In the genomic region with DNA sequence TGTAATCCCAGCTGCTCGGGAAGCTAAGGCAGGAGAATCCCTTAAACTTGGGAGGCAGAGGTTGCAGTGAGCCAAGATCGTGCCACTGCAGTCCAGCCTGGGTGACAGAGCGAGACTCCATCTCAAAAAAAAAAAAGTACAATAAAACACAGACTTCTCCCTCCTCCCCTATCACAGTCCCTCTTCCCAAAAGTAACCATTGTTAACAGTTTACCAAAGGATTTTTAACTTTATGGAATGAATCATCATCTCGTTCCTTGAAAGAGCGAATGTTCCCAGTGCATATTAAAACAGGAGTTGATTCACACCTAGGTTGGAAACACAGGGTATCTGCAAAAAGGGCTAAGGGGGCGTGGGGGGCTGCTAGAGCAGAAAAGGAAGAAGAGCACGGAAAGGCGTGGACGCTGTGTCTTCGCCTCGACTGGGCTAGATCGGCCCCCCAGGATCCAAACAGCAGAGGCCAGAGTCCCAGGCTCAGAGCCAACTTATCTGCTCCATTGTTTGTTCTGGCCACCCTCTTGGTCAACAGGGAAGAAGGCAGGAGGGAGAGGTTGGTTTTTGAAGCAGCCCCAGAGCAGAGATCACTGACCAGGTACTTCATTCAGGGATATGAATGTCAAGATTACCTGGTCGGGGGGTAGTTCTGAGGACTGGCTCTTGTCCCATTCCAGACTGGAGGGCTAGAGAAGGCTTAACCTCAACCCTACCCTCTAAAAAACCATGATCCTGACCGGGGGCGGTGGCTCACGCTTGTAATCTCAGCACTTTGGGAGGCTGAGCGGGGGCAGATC, we compare ENCODE assay signal across 1 cellular context.
TF ChIP-seq lines count a peak whose summit lies in the region.

No MANE protein-coding gene starts in this region.

TF ChIP-seq in GM23338, 12 proteins besides CTCF, POLR2A, EP300 and RAD21 (continued from another document):
- TF ChIP-seq, protein P1, sequence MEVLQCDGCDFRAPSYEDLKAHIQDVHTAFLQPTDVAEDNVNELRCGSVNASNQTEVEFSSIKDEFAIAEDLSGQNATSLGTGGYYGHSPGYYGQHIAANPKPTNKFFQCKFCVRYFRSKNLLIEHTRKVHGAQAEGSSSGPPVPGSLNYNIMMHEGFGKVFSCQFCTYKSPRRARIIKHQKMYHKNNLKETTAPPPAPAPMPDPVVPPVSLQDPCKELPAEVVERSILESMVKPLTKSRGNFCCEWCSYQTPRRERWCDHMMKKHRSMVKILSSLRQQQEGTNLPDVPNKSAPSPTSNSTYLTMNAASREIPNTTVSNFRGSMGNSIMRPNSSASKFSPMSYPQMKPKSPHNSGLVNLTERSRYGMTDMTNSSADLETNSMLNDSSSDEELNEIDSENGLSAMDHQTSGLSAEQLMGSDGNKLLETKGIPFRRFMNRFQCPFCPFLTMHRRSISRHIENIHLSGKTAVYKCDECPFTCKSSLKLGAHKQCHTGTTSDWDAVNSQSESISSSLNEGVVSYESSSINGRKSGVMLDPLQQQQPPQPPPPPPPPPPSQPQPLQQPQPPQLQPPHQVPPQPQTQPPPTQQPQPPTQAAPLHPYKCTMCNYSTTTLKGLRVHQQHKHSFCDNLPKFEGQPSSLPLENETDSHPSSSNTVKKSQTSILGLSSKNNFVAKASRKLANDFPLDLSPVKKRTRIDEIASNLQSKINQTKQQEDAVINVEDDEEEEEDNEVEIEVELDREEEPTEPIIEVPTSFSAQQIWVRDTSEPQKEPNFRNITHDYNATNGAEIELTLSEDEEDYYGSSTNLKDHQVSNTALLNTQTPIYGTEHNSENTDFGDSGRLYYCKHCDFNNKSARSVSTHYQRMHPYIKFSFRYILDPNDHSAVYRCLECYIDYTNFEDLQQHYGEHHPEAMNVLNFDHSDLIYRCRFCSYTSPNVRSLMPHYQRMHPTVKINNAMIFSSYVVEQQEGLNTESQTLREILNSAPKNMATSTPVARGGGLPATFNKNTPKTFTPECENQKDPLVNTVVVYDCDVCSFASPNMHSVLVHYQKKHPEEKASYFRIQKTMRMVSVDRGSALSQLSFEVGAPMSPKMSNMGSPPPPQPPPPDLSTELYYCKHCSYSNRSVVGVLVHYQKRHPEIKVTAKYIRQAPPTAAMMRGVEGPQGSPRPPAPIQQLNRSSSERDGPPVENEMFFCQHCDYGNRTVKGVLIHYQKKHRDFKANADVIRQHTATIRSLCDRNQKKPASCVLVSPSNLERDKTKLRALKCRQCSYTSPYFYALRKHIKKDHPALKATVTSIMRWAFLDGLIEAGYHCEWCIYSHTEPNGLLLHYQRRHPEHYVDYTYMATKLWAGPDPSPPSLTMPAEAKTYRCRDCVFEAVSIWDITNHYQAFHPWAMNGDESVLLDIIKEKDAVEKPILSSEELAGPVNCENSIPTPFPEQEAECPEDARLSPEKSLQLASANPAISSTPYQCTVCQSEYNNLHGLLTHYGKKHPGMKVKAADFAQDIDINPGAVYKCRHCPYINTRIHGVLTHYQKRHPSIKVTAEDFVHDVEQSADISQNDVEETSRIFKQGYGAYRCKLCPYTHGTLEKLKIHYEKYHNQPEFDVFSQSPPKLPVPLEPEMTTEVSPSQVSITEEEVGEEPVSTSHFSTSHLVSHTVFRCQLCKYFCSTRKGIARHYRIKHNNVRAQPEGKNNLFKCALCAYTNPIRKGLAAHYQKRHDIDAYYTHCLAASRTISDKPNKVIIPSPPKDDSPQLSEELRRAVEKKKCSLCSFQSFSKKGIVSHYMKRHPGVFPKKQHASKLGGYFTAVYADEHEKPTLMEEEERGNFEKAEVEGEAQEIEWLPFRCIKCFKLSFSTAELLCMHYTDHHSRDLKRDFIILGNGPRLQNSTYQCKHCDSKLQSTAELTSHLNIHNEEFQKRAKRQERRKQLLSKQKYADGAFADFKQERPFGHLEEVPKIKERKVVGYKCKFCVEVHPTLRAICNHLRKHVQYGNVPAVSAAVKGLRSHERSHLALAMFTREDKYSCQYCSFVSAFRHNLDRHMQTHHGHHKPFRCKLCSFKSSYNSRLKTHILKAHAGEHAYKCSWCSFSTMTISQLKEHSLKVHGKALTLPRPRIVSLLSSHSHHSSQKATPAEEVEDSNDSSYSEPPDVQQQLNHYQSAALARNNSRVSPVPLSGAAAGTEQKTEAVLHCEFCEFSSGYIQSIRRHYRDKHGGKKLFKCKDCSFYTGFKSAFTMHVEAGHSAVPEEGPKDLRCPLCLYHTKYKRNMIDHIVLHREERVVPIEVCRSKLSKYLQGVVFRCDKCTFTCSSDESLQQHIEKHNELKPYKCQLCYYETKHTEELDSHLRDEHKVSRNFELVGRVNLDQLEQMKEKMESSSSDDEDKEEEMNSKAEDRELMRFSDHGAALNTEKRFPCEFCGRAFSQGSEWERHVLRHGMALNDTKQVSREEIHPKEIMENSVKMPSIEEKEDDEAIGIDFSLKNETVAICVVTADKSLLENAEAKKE (CRISPR knock-in tag; IDR thresholded peaks at IDR 0.05): no peak
- TF ChIP-seq CREB1 (CRISPR knock-in tag; IDR thresholded peaks at IDR 0.05; ENCODE audit: low read depth) (no peak), STAT1 (IDR thresholded peaks at IDR 0.05; ENCODE audit: unreplicated experiment) (no peak)
- TF ChIP-seq, protein P2, sequence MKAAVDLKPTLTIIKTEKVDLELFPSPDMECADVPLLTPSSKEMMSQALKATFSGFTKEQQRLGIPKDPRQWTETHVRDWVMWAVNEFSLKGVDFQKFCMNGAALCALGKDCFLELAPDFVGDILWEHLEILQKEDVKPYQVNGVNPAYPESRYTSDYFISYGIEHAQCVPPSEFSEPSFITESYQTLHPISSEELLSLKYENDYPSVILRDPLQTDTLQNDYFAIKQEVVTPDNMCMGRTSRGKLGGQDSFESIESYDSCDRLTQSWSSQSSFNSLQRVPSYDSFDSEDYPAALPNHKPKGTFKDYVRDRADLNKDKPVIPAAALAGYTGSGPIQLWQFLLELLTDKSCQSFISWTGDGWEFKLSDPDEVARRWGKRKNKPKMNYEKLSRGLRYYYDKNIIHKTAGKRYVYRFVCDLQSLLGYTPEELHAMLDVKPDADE (IDR thresholded peaks at IDR 0.05): no peak
